19 cellular contexts compared by ENCODE assay signal in genomic region chr1:17229379-17229778, GRCh38. TPM values are rescaled to one million over a fixed set of nuclear protein-coding genes. Genes with fewer than 3 reads are reported as not detected.
"Had no signal": no experiment of that assay in that cellular context is flagged by ENCODE, and none has a peak within 500 bp of the region (broad histone marks: within the 10 kb centered on the region; RNA-seq: fewer than 3 reads in every experiment).

No MANE protein-coding gene starts in this region.

- DNase-seq: activated B cell treated with CpG ODN at 0.5 μM for 24 hours; activated CD4-positive, alpha-beta T cell treated with anti-CD3 and anti-CD28 coated beads, Interleukin-2, amount 10 ng/mL, durations not matched to agents 7 days and 5 days; activated CD8-positive, alpha-beta memory T cell treated with anti-CD3 and anti-CD28 coated beads for 24 hours; activated naive CD4-positive, alpha-beta T cell treated with anti-CD3 and anti-CD28 coated beads, Interleukin-2, amount 50 U/mL, for 16 hours; activated T-cell treated with anti-CD3 and anti-CD28 coated beads for 4 hours; dermis blood vessel endothelial cell; foreskin fibroblast; glutamatergic neuron; immature natural killer cell; psoas muscle; stimulated activated CD4-positive, alpha-beta T cell treated with anti-CD3 and anti-CD28 coated beads, Interleukin-2, amount 100 ng/mL, for 24 hours; stimulated activated naive CD4-positive, alpha-beta T cell treated with Interleukin-2 at 50 U/mL for 16 hours; T-helper 17 cell had no signal

- ATAC-seq: psoas muscle, sciatic nerve, T-helper 17 cell had no signal

- H3K9me3 ChIP-seq: esophagus muscularis mucosa, psoas muscle, suprapubic skin had no signal

- H3K4me3 ChIP-seq: esophagus muscularis mucosa, psoas muscle, suprapubic skin had no signal

- H3K27ac ChIP-seq: esophagus muscularis mucosa, psoas muscle, suprapubic skin had no signal

- H3K36me3 ChIP-seq: esophagus muscularis mucosa, suprapubic skin had no signal

- H3K27me3 ChIP-seq: suprapubic skin had no signal

RNA-seq across cellular contexts. Expression of gene PADI3, which starts 19.5 kb away (rescaled TPM):
- total RNA-seq: activated B cell treated with CpG ODN at 0.5 μM for 24 hours; activated CD4-positive, alpha-beta T cell treated with anti-CD3 and anti-CD28 coated beads, Interleukin-2, amount 10 ng/mL, durations not matched to agents 7 days and 5 days; activated T-helper 2 cell treated with anti-CD3 and anti-CD28 coated beads, Interferon-gamma antibody, Interleukin-2, Interleukin-4, amounts not matched to agents 10 μg/mL and 5 μg/mL and 100 μg/mL, durations not matched to agents 14 hours and 24 hours and 36 hours; dermis blood vessel endothelial cell; esophagus muscularis mucosa; osteoblast; sciatic nerve; T-helper 17 cell had no signal
- polyA plus RNA-seq: immature natural killer cell, neural cell had no signal

RNA-seq across cellular contexts. Expression of gene PADI1, which starts 24.5 kb away (rescaled TPM):
- total RNA-seq: activated B cell treated with CpG ODN at 0.5 μM for 24 hours; activated CD4-positive, alpha-beta T cell treated with anti-CD3 and anti-CD28 coated beads, Interleukin-2, amount 10 ng/mL, durations not matched to agents 7 days and 5 days; activated T-helper 2 cell treated with anti-CD3 and anti-CD28 coated beads, Interferon-gamma antibody, Interleukin-2, Interleukin-4, amounts not matched to agents 10 μg/mL and 5 μg/mL and 100 μg/mL, durations not matched to agents 14 hours and 24 hours and 36 hours; psoas muscle; sciatic nerve; T-helper 17 cell had no signal
- polyA plus RNA-seq: immature natural killer cell, psoas muscle had no signal
